In the genomic region with DNA sequence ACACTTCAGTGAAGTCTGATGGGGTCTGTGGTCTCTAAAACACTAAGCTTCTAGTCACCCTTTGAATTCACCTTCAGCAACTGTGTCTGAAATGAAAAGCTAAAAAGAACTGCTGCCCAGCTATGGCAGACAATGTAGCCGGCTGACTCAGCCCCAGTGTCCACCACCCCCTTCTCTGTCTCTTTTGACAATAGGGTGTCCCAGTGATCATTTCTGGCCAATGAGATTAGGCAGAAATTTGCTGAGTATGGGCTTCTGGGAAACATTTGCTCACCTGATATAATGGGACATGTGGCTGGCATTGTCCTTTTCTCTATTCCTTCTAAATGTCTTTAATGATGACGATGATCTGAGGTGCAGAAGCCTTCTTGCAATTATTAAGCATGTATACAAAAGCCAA, we compare ENCODE assay signal across 27 cellular contexts. TPM values are rescaled to one million over a fixed set of nuclear protein-coding genes. Genes with fewer than 3 reads are reported as not detected.
DNase-seq lines count a peak whose midpoint lies in the region; ATAC-seq, FAIRE-seq and TF ChIP-seq lines count a peak whose summit lies in the region.
"Had no signal": no experiment of that assay in that cellular context is flagged by ENCODE, and none has a peak within 500 bp of the region (broad histone marks: within the 10 kb centered on the region; RNA-seq: fewer than 3 reads in every experiment).

No MANE protein-coding gene starts in this region.

- no peaks in the 10 kb centered on the region for H3F3A ChIP-seq in neural progenitor cell (ENCODE audit: low read depth)

- peaks cover 35% of the 10 kb centered on the region for H3K4me1 Mint-ChIP-seq in neural progenitor cell
- H3K4me1 Mint-ChIP-seq in activated T-cell treated with anti-CD3 and anti-CD28 coated beads, Interleukin-2, amount 50 U/mL, for 24 hours (ENCODE audit: low read depth): no peaks in the 10 kb centered on the region
- H3K4me1 Mint-ChIP-seq: central memory CD8-positive, alpha-beta T cell had no signal

- no peaks in the 10 kb centered on the region for H4K20me1 ChIP-seq in endothelial cell of umbilical vein (replicated peaks; ENCODE audit: control insufficient read depth, extremely low read depth, insufficient read depth, low read length)
- no peaks in the 10 kb centered on the region for H4K20me1 ChIP-seq in neural progenitor cell (ENCODE audit: low read depth)

- no peak overlapping the region for H3K4me3 ChIP-seq in heart right ventricle
- no peak overlapping the region for H3K4me3 ChIP-seq in right cardiac atrium (ENCODE audit: low read length)
- H3K4me3 ChIP-seq in endothelial cell of umbilical vein (replicated peaks in 1 of 3; ENCODE audit: insufficient read depth in 1 of 3, low read depth in 1 of 3, low read length in 3 of 3): no peak overlapping the region
- H3K4me3 ChIP-seq in neural progenitor cell: no peak overlapping the region
- H3K4me3 ChIP-seq in aorta (ENCODE audit: low read length in 2 of 2): no peak overlapping the region
- H3K4me3 ChIP-seq: sigmoid colon, testis had no signal

- peak; percentile 31 for TF ChIP-seq POLR2A in endothelial cell of umbilical vein (IDR thresholded peaks at IDR 0.05; ENCODE audit: low read depth, low read length)

- no peak overlapping the region for H3K9ac ChIP-seq in endothelial cell of umbilical vein (replicated peaks; ENCODE audit: extremely low read depth, insufficient read depth, low read length)
- no peak overlapping the region for H3K9ac ChIP-seq in neural progenitor cell
- H3K9ac ChIP-seq: SK-N-SH had no signal

- H3K9me3 Mint-ChIP-seq in neural progenitor cell: peaks cover 10% of the 10 kb centered on the region
- no peaks in the 10 kb centered on the region for H3K9me3 Mint-ChIP-seq in activated T-cell treated with anti-CD3 and anti-CD28 coated beads, Interleukin-2, amount 50 U/mL, for 24 hours
- H3K9me3 Mint-ChIP-seq: activated CD8-positive, alpha-beta T cell treated with anti-CD3 and anti-CD28 coated beads for 36 hours; central memory CD8-positive, alpha-beta T cell had no signal

- intact Hi-C loops in heart right ventricle (cut with DNase I): no loop called here
- intact Hi-C loops in right cardiac atrium (cut with DNase I): no loop called here
- intact Hi-C loops in endothelial cell of umbilical vein (cut with micrococcal nuclease): no loop called here
- intact Hi-C loops in aorta (cut with DNase I): no loop called here

- ATAC-seq in heart right ventricle (no peak), right cardiac atrium (no peak), aorta (ENCODE audit: low FRiP score) (no peak), HG03175 (IDR thresholded peaks at IDR 0.05; ENCODE audit: unreplicated experiment) (no peak)
- ATAC-seq: activated CD8-positive, alpha-beta T cell treated with anti-CD3 and anti-CD28 coated beads for 36 hours had no signal

- H3K36me3 Mint-ChIP-seq in neural progenitor cell: no peaks in the 10 kb centered on the region
- no peaks in the 10 kb centered on the region for H3K36me3 Mint-ChIP-seq in activated T-cell treated with anti-CD3 and anti-CD28 coated beads, Interleukin-2, amount 50 U/mL, for 24 hours (ENCODE audit: low read depth)
- H3K36me3 Mint-ChIP-seq: activated naive CD8-positive, alpha-beta T cell had no signal

- H3K4me1 ChIP-seq in heart right ventricle (peaks cover 14 to 88% (median 70%) of the 10 kb centered on the region in 9 donors), right cardiac atrium (ENCODE audit: control insufficient read depth, insufficient read depth, low read length) (peaks cover 5% of the 10 kb centered on the region), endothelial cell of umbilical vein (ENCODE audit: control insufficient read depth, extremely low read depth, insufficient read depth, low read length) (peaks cover 29% of the 10 kb centered on the region), neural progenitor cell (no peaks in the 10 kb centered on the region), aorta (ENCODE audit: control insufficient read depth in 1 of 2, insufficient read depth in 2 of 2, low read length in 2 of 2) (peaks cover 4 to 8% of the 10 kb centered on the region in 2 donors)
- H3K4me1 ChIP-seq: BE2C, Caco-2 had no signal

- DNase-seq in heart right ventricle: no peak
- no peak for DNase-seq in right cardiac atrium
- no peak for DNase-seq in endothelial cell of umbilical vein (ENCODE audit: low read depth, low spot score)
- no peak for DNase-seq in neural progenitor cell (ENCODE audit: low spot score)
- DNase-seq in aorta: no peak
- DNase-seq in activated T-cell treated with anti-CD3 and anti-CD28 coated beads, Interleukin-2, amount 50 U/mL, for 24 hours: no peak
- no peak for DNase-seq in COLO829 (ENCODE audit: low spot score)
- DNase-seq: activated CD8-positive, alpha-beta T cell treated with anti-CD3 and anti-CD28 coated beads for 36 hours; BE2C; Caco-2; DMS79; GDM1; H9; NCI-H1417 treated with DMSO at 0.1 percent for 48 hours; NCI-H2081 treated with DMSO at 0.1 percent for 48 hours; NCI-H774; sigmoid colon; SK-N-SH; stimulated activated naive CD4-positive, alpha-beta T cell treated with Interleukin-2 at 50 U/mL for 16 hours; T-helper 2 cell; testis had no signal

- TF ChIP-seq CTCF in heart right ventricle (IDR thresholded peaks at IDR 0.05) (no peak), endothelial cell of umbilical vein (IDR thresholded peaks at IDR 0.05; ENCODE audit: extremely low read depth in 1 of 2, insufficient read depth in 1 of 2, low read depth in 1 of 2, low read length in 2 of 2) (no peak), neural progenitor cell (IDR thresholded peaks at IDR 0.05) (no peak)

- FAIRE-seq in endothelial cell of umbilical vein (lab: Jason Lieb, UNC): peak; percentile 24
- FAIRE-seq: A204.1, endometrium, islet of Langerhans had no signal

- H3K27me3 Mint-ChIP-seq in neural progenitor cell (ENCODE audit: insufficient read depth, low read depth): peaks cover 2% of the 10 kb centered on the region
- H3K27me3 Mint-ChIP-seq in activated T-cell treated with anti-CD3 and anti-CD28 coated beads, Interleukin-2, amount 50 U/mL, for 24 hours: peaks cover 45% of the 10 kb centered on the region

- H3K36me3 ChIP-seq in heart right ventricle (peaks cover 0 to 45% (median 0%) of the 10 kb centered on the region in 9 donors), endothelial cell of umbilical vein (ENCODE audit: control insufficient read depth in 2 of 2, extremely low read depth in 1 of 2, insufficient read depth in 2 of 2, low read length in 2 of 2) (peaks cover 0 to under 1% of the 10 kb centered on the region in 2 experiments), neural progenitor cell (no peaks in the 10 kb centered on the region), aorta (ENCODE audit: control insufficient read depth in 1 of 2, insufficient read depth in 2 of 2, low read length in 1 of 2) (peaks cover 0 to 3% of the 10 kb centered on the region in 2 donors)
- H3K36me3 ChIP-seq: BE2C, sigmoid colon had no signal

- H3K27ac ChIP-seq in heart right ventricle (peak overlapping the region in 8 of 10 donors; percentile 22 to 100 (median 60)), right cardiac atrium (ENCODE audit: low read length) (no peak overlapping the region), endothelial cell of umbilical vein (ENCODE audit: insufficient read depth, low read depth, low read length) (peak overlapping the region; percentile 65), neural progenitor cell (no peak overlapping the region), aorta (ENCODE audit: low read depth in 1 of 2, low read length in 2 of 2) (peak overlapping the region; percentile 36 to 66)
- H3K27ac ChIP-seq: testis had no signal

- CTCF ChIA-PET in endothelial cell of umbilical vein (lab: Charles Lee): interaction anchor here (1.1 to 1.7 kb wide), 2 partner anchors 12 to 74 kb away, joined by 4 to 5 read pairs; no protein-coding TSS in a partner anchor

- dilution Hi-C loops in endothelial cell of umbilical vein (cut with MboI; ENCODE audit: extremely low pct_ligation_motif_present, low sequenced_read_pairs): no loop called here

- no peak overlapping the region for H3K4me3 Mint-ChIP-seq in neural progenitor cell
- no peak overlapping the region for H3K4me3 Mint-ChIP-seq in activated T-cell treated with anti-CD3 and anti-CD28 coated beads, Interleukin-2, amount 50 U/mL, for 24 hours
- H3K4me3 Mint-ChIP-seq: activated CD8-positive, alpha-beta T cell treated with anti-CD3 and anti-CD28 coated beads for 36 hours; activated naive CD8-positive, alpha-beta T cell; central memory CD8-positive, alpha-beta T cell; H9 had no signal

- H3K79me2 ChIP-seq in endothelial cell of umbilical vein (ENCODE audit: control insufficient read depth, insufficient read depth, low read length) (peaks cover 59% of the 10 kb centered on the region), neural progenitor cell (ENCODE audit: low read depth) (no peaks in the 10 kb centered on the region)

- no peak overlapping the region for H2AFZ ChIP-seq in endothelial cell of umbilical vein (ENCODE audit: low read depth, low read length)
- no peak overlapping the region for H2AFZ ChIP-seq in neural progenitor cell (replicated peaks)

- H3K4me2 ChIP-seq in endothelial cell of umbilical vein (ENCODE audit: insufficient read depth, low read length) (peak overlapping the region; percentile 47), neural progenitor cell (no peak overlapping the region)
- H3K4me2 ChIP-seq: SK-N-SH had no signal

- TSS peak; percentile 71 for BruUV-seq in endothelial cell of umbilical vein (replicated peaks; lab: Mats Ljungman, UMichigan)

- 83 to 88% methylated on average over 2 of the region's 2 CpGs for WGBS in heart right ventricle, 2 donors
- WGBS in right cardiac atrium: 87% methylated on average over 2 of the region's 2 CpGs
- 63 to 76% methylated on average over 2 of the region's 2 CpGs for WGBS in aorta, 2 donors

- H3K27me3 ChIP-seq in heart right ventricle (no peaks in the 10 kb centered on the region), right cardiac atrium (ENCODE audit: control insufficient read depth, insufficient read depth) (no peaks in the 10 kb centered on the region), endothelial cell of umbilical vein (ENCODE audit: control insufficient read depth in 2 of 2, insufficient read depth in 2 of 2, low read length in 2 of 2) (no peaks in the 10 kb centered on the region), neural progenitor cell (no peaks in the 10 kb centered on the region), aorta (ENCODE audit: control insufficient read depth in 1 of 2, insufficient read depth in 2 of 2, low read length in 1 of 2) (no peaks in the 10 kb centered on the region)
- H3K27me3 ChIP-seq: BE2C, sigmoid colon, testis had no signal

- POLR2A ChIA-PET in endothelial cell of umbilical vein (lab: Charles Lee): interaction anchor here (0.9 kb wide), 1 partner anchor 9 kb away, joined by 3 read pairs; no protein-coding TSS in a partner anchor

- H3K9me3 ChIP-seq in heart right ventricle: no peaks in the 10 kb centered on the region
- H3K9me3 ChIP-seq in right cardiac atrium (ENCODE audit: control insufficient read depth, low read length): no peaks in the 10 kb centered on the region
- H3K9me3 ChIP-seq in endothelial cell of umbilical vein (replicated peaks; ENCODE audit: control insufficient read depth, insufficient read depth, low read length): no peaks in the 10 kb centered on the region
- no peaks in the 10 kb centered on the region for H3K9me3 ChIP-seq in neural progenitor cell (ENCODE audit: low read depth)
- H3K9me3 ChIP-seq in aorta (ENCODE audit: control insufficient read depth, low read length): no peaks in the 10 kb centered on the region
- H3K9me3 ChIP-seq: BE2C, sigmoid colon, SK-N-SH, testis had no signal

- H3K9me1 ChIP-seq in endothelial cell of umbilical vein (replicated peaks; ENCODE audit: control insufficient read depth, extremely low read depth, insufficient read depth, low read length): no peaks in the 10 kb centered on the region

- H3K27ac Mint-ChIP-seq in neural progenitor cell: peak overlapping the region; percentile 52
- H3K27ac Mint-ChIP-seq in activated T-cell treated with anti-CD3 and anti-CD28 coated beads, Interleukin-2, amount 50 U/mL, for 24 hours: no peak overlapping the region
- H3K27ac Mint-ChIP-seq: activated CD8-positive, alpha-beta T cell treated with anti-CD3 and anti-CD28 coated beads for 36 hours; activated naive CD8-positive, alpha-beta T cell; H9 had no signal

RNA-seq across cellular contexts. Expression of a gene that starts 20.6 kb away (rescaled TPM):
- 100 to 1,000 TPM; 498 to 826 (median 608) TPM for total RNA-seq in heart right ventricle
- polyA plus RNA-seq in heart right ventricle: 1,000 to 10,000 TPM in 1 of 2 donors, 100 to 1,000 TPM in 1; 876 to 1,251 TPM
- 100 to 1,000 TPM; 813 to 983 (median 905) TPM for total RNA-seq in right cardiac atrium
- polyA plus RNA-seq in right cardiac atrium: 809 TPM
- 377 and 526 TPM in 2 replicates for total RNA-seq in endothelial cell of umbilical vein
- polyA plus RNA-seq in endothelial cell of umbilical vein: 770 and 1,004 TPM in 2 replicates
- polyA plus RNA-seq in endothelial cell of umbilical vein (2011; cell fraction: cytosol; rRNA removed): 668 and 889 TPM in 2 replicates
- polyA plus RNA-seq in endothelial cell of umbilical vein (2011; cell fraction: nucleus; rRNA removed): 359 and 408 TPM in 2 replicates
- polyA plus RNA-seq in endothelial cell of umbilical vein (2012): 431 and 488 TPM in 2 replicates
- 262 and 334 TPM in 2 replicates for polyA minus RNA-seq in endothelial cell of umbilical vein
- polyA minus RNA-seq in endothelial cell of umbilical vein (2011; cell fraction: cytosol; rRNA and poly(A)+ RNA removed): 3.2 TPM
- polyA minus RNA-seq in endothelial cell of umbilical vein (2011; cell fraction: nucleus; rRNA and poly(A)+ RNA removed): 73.2 and 129 TPM in 2 replicates
- 0.86 and 1.5 TPM in 2 replicates for total RNA-seq in neural progenitor cell (ENCODE audit: low replicate concordance)
- 1,000 to 10,000 TPM; 2,521 to 2,714 TPM for total RNA-seq in aorta
- polyA plus RNA-seq in aorta: 1,000 to 10,000 TPM; 2,886 to 5,050 TPM
- total RNA-seq: activated CD8-positive, alpha-beta T cell treated with anti-CD3 and anti-CD28 coated beads for 36 hours had no signal

Comparison
In these comparisons a context has a peak if more than half of its experiments do, and no peak if none do; other contexts are left out.
1. H3K27ac ChIP-seq: peak in heart right ventricle (8 of 10), endothelial cell of umbilical vein (single experiment) and aorta (2 of 2); none in right cardiac atrium (single experiment) and neural progenitor cell (single experiment).
2. RNA of a gene that starts 20.6 kb away (total RNA-seq): 2,521 to 2,714 TPM in aorta, 813 to 983 TPM in right cardiac atrium, 498 to 826 TPM in heart right ventricle and 377 to 526 TPM in endothelial cell of umbilical vein; 0.86 to 1.5 TPM in neural progenitor cell; every median in the first group is over 100 times any median in the second.